ENCODE assay signal across 8 cellular contexts in the genomic region with DNA sequence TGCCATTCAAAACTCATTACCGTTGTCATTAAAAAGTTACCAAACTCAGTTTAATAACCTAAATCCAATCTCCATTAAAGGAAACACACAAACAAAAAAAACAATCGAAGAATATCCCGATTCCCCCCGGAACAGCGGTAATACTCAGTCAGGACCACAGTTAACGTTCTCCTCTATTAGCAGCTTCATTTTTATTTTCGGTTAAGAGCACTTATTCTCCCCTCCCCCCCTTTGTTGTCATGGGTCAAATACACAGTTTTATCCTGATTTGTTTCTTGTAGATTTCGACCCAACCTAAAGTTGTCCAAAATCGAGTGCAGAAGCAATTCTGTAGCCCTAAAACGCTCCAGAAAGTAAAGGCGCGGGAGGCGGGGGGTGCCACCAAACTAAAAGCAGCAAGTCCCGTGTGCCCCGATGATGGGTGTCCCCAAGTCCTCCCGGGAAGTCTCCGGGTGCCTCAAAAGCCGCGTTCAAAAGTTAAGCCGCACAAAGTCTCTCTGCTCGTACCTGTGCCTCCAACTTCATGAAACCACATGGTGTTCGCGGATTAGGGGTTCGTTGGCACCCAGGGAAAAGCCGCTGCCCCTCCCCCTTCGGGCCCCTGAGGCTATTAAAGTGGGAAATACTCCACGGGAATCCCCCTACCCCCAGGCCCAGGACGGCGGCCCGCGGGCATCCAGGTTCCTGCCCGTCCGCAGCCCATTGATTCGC. TPM values are rescaled to one million over a fixed set of nuclear protein-coding genes. Genes with fewer than 3 reads are reported as not detected.
DNase-seq lines count a peak whose midpoint lies in the region; ATAC-seq, FAIRE-seq and TF ChIP-seq lines count a peak whose summit lies in the region.

No MANE protein-coding gene starts in this region.

- H2AFZ ChIP-seq in astrocyte (ENCODE audit: low read depth, low read length): no peak overlapping the region

- ATAC-seq in GM21447 (IDR thresholded peaks at IDR 0.05; ENCODE audit: unreplicated experiment): peak; percentile 8
- ATAC-seq in Panc1: peak; percentile 31; the same call in 1 of the 2 replicates
- no peak for ATAC-seq in HG03159 (IDR thresholded peaks at IDR 0.05; ENCODE audit: unreplicated experiment)

- in situ Hi-C loops in Panc1 (cut with HindIII; ENCODE audit: low pct_unique_long_range_greater_than_20kb, low sequenced_read_pairs): no loop called here

- H3K36me3 Mint-ChIP-seq in astrocyte (ENCODE audit: low read depth, unreplicated experiment): no peaks in the 10 kb centered on the region

- H3K9me3 Mint-ChIP-seq in astrocyte (ENCODE audit: unreplicated experiment): no peaks in the 10 kb centered on the region

- H3K27me3 ChIP-seq in Panc1 (ENCODE audit: control insufficient read depth, insufficient read depth, low read length) (no peaks in the 10 kb centered on the region), astrocyte (ENCODE audit: insufficient read depth, low read length) (no peaks in the 10 kb centered on the region)

- H3K4me1 ChIP-seq in Panc1 (ENCODE audit: control insufficient read depth, insufficient read depth, low read length) (no peaks in the 10 kb centered on the region; the same call in 1 of the 2 replicates), astrocyte (ENCODE audit: insufficient read depth, low read length) (peaks cover 9% of the 10 kb centered on the region), kidney (ENCODE audit: control insufficient read depth in 1 of 2, insufficient read depth in 1 of 2, low read depth in 1 of 2, low read length in 2 of 2) (peaks cover 0 to 8% of the 10 kb centered on the region in 2 donors)

- H3K27ac Mint-ChIP-seq in astrocyte (ENCODE audit: unreplicated experiment): peak overlapping the region; percentile 50

- peak overlapping the region; percentile 93 for H3K4me3 ChIP-seq in AG04449 (ENCODE audit: low read depth, low read length)
- peak overlapping the region; percentile 88 to 98 for H3K4me3 ChIP-seq in Panc1 (ENCODE audit: low read depth in 2 of 2, low read length in 2 of 2)
- peak overlapping the region; percentile 97 for H3K4me3 ChIP-seq in astrocyte (ENCODE audit: insufficient read depth, low read depth, low read length)
- H3K4me3 ChIP-seq in kidney (ENCODE audit: low read length in 2 of 2): peak overlapping the region; percentile 81 to 88

- H3K4me1 Mint-ChIP-seq in astrocyte (ENCODE audit: low read depth, unreplicated experiment): peaks cover 8% of the 10 kb centered on the region

- FAIRE-seq in astrocyte (lab: Jason Lieb, UNC) (no peak), kidney (lab: Jason Lieb, UNC) (no peak)

- H3K4me3 Mint-ChIP-seq in astrocyte (ENCODE audit: unreplicated experiment): peak overlapping the region; percentile 94

- H3K36me3 ChIP-seq in Panc1 (ENCODE audit: control insufficient read depth, insufficient read depth, low read length): peaks cover 18% of the 10 kb centered on the region
- H3K36me3 ChIP-seq in astrocyte (ENCODE audit: insufficient read depth, low read length): peaks cover 5% of the 10 kb centered on the region
- peaks cover 0 to 4% of the 10 kb centered on the region in 2 donors for H3K36me3 ChIP-seq in kidney (ENCODE audit: control insufficient read depth in 1 of 2, insufficient read depth in 2 of 2, low read length in 2 of 2)

- H3K79me2 ChIP-seq in astrocyte (ENCODE audit: insufficient read depth, low read length): peaks cover 60% of the 10 kb centered on the region

- peaks cover 49% of the 10 kb centered on the region for H4K20me1 ChIP-seq in astrocyte (ENCODE audit: insufficient read depth, low read length)

- no peak for TF ChIP-seq CTCF in AG04449 (IDR thresholded peaks at IDR 0.05; ENCODE audit: insufficient read depth, low read length, missing control alignments)
- TF ChIP-seq CTCF in Panc1 (IDR thresholded peaks at IDR 0.05): no peak
- TF ChIP-seq CTCF in astrocyte (IDR thresholded peaks at IDR 0.05; ENCODE audit: insufficient read depth, low read depth, low read length): no peak
- TF ChIP-seq CTCF in kidney (IDR thresholded peaks at IDR 0.05; ENCODE audit: borderline replicate concordance, extremely low read depth, insufficient read depth): no peak

- intact Hi-C loops in Panc1 (cut with micrococcal nuclease; ENCODE audit: unreplicated experiment): no loop called here
- intact Hi-C loops in kidney (cut with DNase I): no loop called here

- peak overlapping the region; percentile 90 for H3K27ac ChIP-seq in Panc1 (ENCODE audit: low read length)
- H3K27ac ChIP-seq in astrocyte (ENCODE audit: low read depth, low read length): peak overlapping the region; percentile 97
- H3K27ac ChIP-seq in kidney (ENCODE audit: low read depth in 2 of 2, low read length in 2 of 2): peak overlapping the region; percentile 96

- H3K9ac ChIP-seq in astrocyte (ENCODE audit: low read length): peak overlapping the region; percentile 98
- H3K9ac ChIP-seq in kidney (ENCODE audit: low read length in 2 of 2): peak overlapping the region; percentile 83 to 93

- no peak for DNase-seq in AG04449 (ENCODE audit: low read depth, low spot score)
- no peak for DNase-seq in Panc1 (ENCODE audit: low read depth, low spot score)
- no peak for DNase-seq in astrocyte (ENCODE audit: low read depth)
- DNase-seq in kidney: no peak
- peak; percentile 39 for DNase-seq in stimulated activated CD4-positive, alpha-beta T cell treated with anti-CD3 and anti-CD28 coated beads, Interleukin-1b, Interleukin-23, amount 100 ng/mL, for 48 hours
- no peak for DNase-seq in DMS153 (lab: John Stamatoyannopoulos, UW)

- BruUV-seq in Panc1 (replicated peaks; lab: Mats Ljungman, UMichigan): no TSS peak

- POLR2A ChIA-PET in AG04449 (lab: Yijun Ruan, JAX): no interaction called here
- POLR2A ChIA-PET in Panc1 (lab: Charles Lee): no interaction called here

- H3K9me3 ChIP-seq in Panc1 (ENCODE audit: control insufficient read depth, insufficient read depth, low read depth, low read length): no peaks in the 10 kb centered on the region
- H3K9me3 ChIP-seq in astrocyte (ENCODE audit: insufficient read depth, low read depth, low read length): no peaks in the 10 kb centered on the region
- no peaks in the 10 kb centered on the region for H3K9me3 ChIP-seq in kidney (ENCODE audit: control insufficient read depth in 1 of 2, low read length in 2 of 2)

- H3K4me2 ChIP-seq in astrocyte (ENCODE audit: low read length): peak overlapping the region; percentile 91

- CTCF ChIA-PET in AG04449 (lab: Yijun Ruan, JAX) (interaction anchor here (0.9 to 3.0 kb wide), 6 partner anchors 8 to 122 kb away, joined by 3 to 23 read pairs (median 8); no protein-coding TSS in a partner anchor), Panc1 (lab: Charles Lee) (interaction anchor here (1.0 to 1.5 kb wide), 2 partner anchors 10 to 68 kb away, joined by 3 to 4 read pairs; no protein-coding TSS in a partner anchor)

- no peaks in the 10 kb centered on the region for H3K27me3 Mint-ChIP-seq in astrocyte (ENCODE audit: low read depth, unreplicated experiment)

RNA-seq across cellular contexts. Expression of a gene that starts 1.0 kb away (rescaled TPM):
- total RNA-seq in Panc1 (2021; ENCODE audit: unreplicated experiment) (616 TPM), astrocyte (413 and 449 TPM in 2 replicates), kidney (315 TPM)
- 413 TPM for polyA plus RNA-seq in Panc1 (2012; ENCODE audit: insufficient read length)
- 279 TPM for polyA plus RNA-seq in kidney (ENCODE audit: insufficient read depth, low read depth, low replicate concordance)

RNA-seq across cellular contexts. Expression of a gene that starts 23.7 kb away (rescaled TPM):
- total RNA-seq in Panc1 (2021; ENCODE audit: unreplicated experiment) (141 TPM), astrocyte (37.3 and 44.3 TPM in 2 replicates), kidney (67.1 TPM)
- 96.7 TPM for polyA plus RNA-seq in Panc1 (2012; ENCODE audit: insufficient read length)
- polyA plus RNA-seq in kidney (ENCODE audit: insufficient read depth, low read depth, low replicate concordance): 23.9 TPM

RNA-seq across cellular contexts. Expression of a gene that starts 27.5 kb away (rescaled TPM):
- total RNA-seq in Panc1 (2021; ENCODE audit: unreplicated experiment) (448 TPM), astrocyte (232 and 282 TPM in 2 replicates), kidney (76.4 TPM)
- 639 TPM for polyA plus RNA-seq in Panc1 (2012; ENCODE audit: insufficient read length)
- 122 TPM for polyA plus RNA-seq in kidney (ENCODE audit: insufficient read depth, low read depth, low replicate concordance)

RNA-seq across cellular contexts. Expression of a gene that starts 50.2 kb away (rescaled TPM):
- total RNA-seq in Panc1 (2021; ENCODE audit: unreplicated experiment) (63.4 TPM), astrocyte (23.7 and 29.5 TPM in 2 replicates), kidney (59.4 TPM)
- 82.5 TPM for polyA plus RNA-seq in Panc1 (2012; ENCODE audit: insufficient read length)
- 74.9 TPM for polyA plus RNA-seq in kidney (ENCODE audit: insufficient read depth, low read depth, low replicate concordance)
